ENCODE assay signal across 9 cellular contexts in the genomic region with DNA sequence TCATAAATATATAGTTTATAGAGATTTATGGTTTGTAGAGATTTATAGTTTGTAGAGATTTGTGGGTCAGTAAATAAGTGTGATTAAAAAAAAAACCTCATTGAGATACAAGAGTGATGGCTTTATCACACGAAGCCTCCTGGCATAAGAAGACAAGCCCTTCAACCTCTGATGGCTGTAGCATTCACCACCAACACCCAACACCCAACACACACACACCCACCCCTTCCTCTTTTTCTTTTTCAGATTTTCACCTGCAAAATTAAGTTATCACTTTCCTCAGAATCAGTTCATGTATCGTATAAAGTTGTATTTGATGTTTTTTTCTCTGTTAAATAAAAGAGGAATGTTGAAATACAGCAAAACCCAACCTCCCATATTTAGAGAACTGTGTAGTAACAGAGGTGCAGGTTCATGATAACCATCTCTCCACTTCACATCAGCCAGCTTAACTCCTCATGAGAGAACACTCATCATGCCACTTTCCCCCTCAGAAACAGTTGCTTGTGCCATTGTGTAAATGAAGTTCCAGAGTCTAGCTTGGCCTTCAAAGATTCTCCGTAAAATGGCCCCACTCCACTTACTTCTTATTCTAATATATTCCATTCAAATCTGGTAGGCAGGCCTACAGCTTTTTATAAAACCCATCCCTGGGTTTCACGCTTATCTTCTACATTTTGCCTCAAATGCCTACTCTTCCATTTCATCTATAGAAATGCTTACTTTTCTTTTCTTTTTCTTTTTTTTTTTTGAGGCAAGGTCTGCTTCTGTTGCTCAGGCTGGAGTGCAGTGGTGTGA.
DNase-seq lines count a peak whose midpoint lies in the region; ATAC-seq lines count a peak whose summit lies in the region.
"Had no signal": no experiment of that assay in that cellular context is flagged by ENCODE, and none has a peak within 500 bp of the region (broad histone marks: within the 10 kb centered on the region; RNA-seq: fewer than 3 reads in every experiment).

No MANE protein-coding gene starts in this region.

- H3K4me1 Mint-ChIP-seq in CD4-positive, CD25-positive, alpha-beta regulatory T cell, result peaks cover 27 to 65% (median 51%) of the 10 kb centered on the region in 4 donors

- ATAC-seq in CD4-positive, CD25-positive, alpha-beta regulatory T cell (ENCODE audit: low read depth in 2 of 2), result no peak
- ATAC-seq in activated naive CD4-positive, alpha-beta T cell treated with anti-CD3 and anti-CD28 coated beads, Interleukin-2, amount 50 U/mL, for 72 hours, result no peak
- ATAC-seq in HG03159 (IDR thresholded peaks at IDR 0.05; ENCODE audit: unreplicated experiment), result no peak

- H3K36me3 Mint-ChIP-seq in CD4-positive, CD25-positive, alpha-beta regulatory T cell, result peaks cover 34% of the 10 kb centered on the region
- peaks cover 31 to 36% of the 10 kb centered on the region in 2 donors for H3K36me3 Mint-ChIP-seq in activated naive CD4-positive, alpha-beta T cell treated with anti-CD3 and anti-CD28 coated beads, Interleukin-2, amount 50 U/mL, for 72 hours

- peak overlapping the region in 1 of 2 donors; percentile 12 for H3K9ac ChIP-seq in mucosa of rectum (ENCODE audit: low read depth in 1 of 2, low read length in 2 of 2)

- no peaks in the 10 kb centered on the region for H3K27me3 ChIP-seq in CD4-positive, CD25-positive, alpha-beta regulatory T cell (ENCODE audit: control insufficient read depth, insufficient read depth, low read length)
- H3K27me3 ChIP-seq in mucosa of rectum (ENCODE audit: control insufficient read depth in 2 of 2, insufficient read depth in 2 of 2, low read length in 2 of 2), result no peaks in the 10 kb centered on the region

- peak overlapping the region; percentile 86 to 97 (median 90) for H3K27ac Mint-ChIP-seq in CD4-positive, CD25-positive, alpha-beta regulatory T cell
- peak overlapping the region; percentile 84 to 97 for H3K27ac Mint-ChIP-seq in activated naive CD4-positive, alpha-beta T cell treated with anti-CD3 and anti-CD28 coated beads, Interleukin-2, amount 50 U/mL, for 72 hours

- H3K36me3 ChIP-seq in CD4-positive, CD25-positive, alpha-beta regulatory T cell (ENCODE audit: control insufficient read depth, insufficient read depth, low read length), result peaks cover 3% of the 10 kb centered on the region
- peaks cover 0 to 3% of the 10 kb centered on the region in 2 donors for H3K36me3 ChIP-seq in mucosa of rectum (ENCODE audit: control insufficient read depth in 2 of 2, insufficient read depth in 2 of 2, low read length in 2 of 2)

- H3K27ac ChIP-seq in CD4-positive, CD25-positive, alpha-beta regulatory T cell (ENCODE audit: insufficient read depth, low read length, poor library complexity, severe bottlenecking), result peak overlapping the region; percentile 87
- no peak overlapping the region for H3K27ac ChIP-seq in mucosa of rectum (ENCODE audit: low read depth in 2 of 2, low read length in 2 of 2)

- no peaks in the 10 kb centered on the region for H3K9me3 ChIP-seq in CD4-positive, CD25-positive, alpha-beta regulatory T cell (ENCODE audit: control insufficient read depth in 2 of 2, low read length in 2 of 2)
- H3K9me3 ChIP-seq in mucosa of rectum (ENCODE audit: control insufficient read depth in 2 of 2, low read length in 2 of 2), result no peaks in the 10 kb centered on the region

- H3K9me3 Mint-ChIP-seq in CD4-positive, CD25-positive, alpha-beta regulatory T cell, result no peaks in the 10 kb centered on the region
- H3K9me3 Mint-ChIP-seq in activated naive CD4-positive, alpha-beta T cell treated with anti-CD3 and anti-CD28 coated beads, Interleukin-2, amount 50 U/mL, for 72 hours, result no peaks in the 10 kb centered on the region

- peaks cover 65% of the 10 kb centered on the region for H3K4me1 ChIP-seq in CD4-positive, CD25-positive, alpha-beta regulatory T cell (ENCODE audit: control insufficient read depth, insufficient read depth, low read length, poor library complexity, severe bottlenecking)
- H3K4me1 ChIP-seq in mucosa of rectum (ENCODE audit: control insufficient read depth in 2 of 2, insufficient read depth in 2 of 2, low read length in 2 of 2), result peaks cover 20 to 26% of the 10 kb centered on the region in 2 donors

- H3K27me3 Mint-ChIP-seq in CD4-positive, CD25-positive, alpha-beta regulatory T cell, result no peaks in the 10 kb centered on the region

- peak in 1 of 3 donors; percentile 38 for DNase-seq in CD4-positive, CD25-positive, alpha-beta regulatory T cell
- no peak for DNase-seq in Jurkat, Clone E6-1 (ENCODE audit: low read depth, low spot score)
- DNase-seq in activated naive CD4-positive, alpha-beta T cell treated with anti-CD3 and anti-CD28 coated beads, Interleukin-2, amount 50 U/mL, for 72 hours (ENCODE audit: low spot score in 2 of 2), result no peak
- DNase-seq in NCI-H187 treated with DMSO at 0.1 percent for 48 hours (lab: John Stamatoyannopoulos, UW) (no peak), SW 1271 (lab: John Stamatoyannopoulos, UW) (no peak), NCI-H82 treated with DMSO at 0.1 percent for 48 hours (lab: John Stamatoyannopoulos, UW; ENCODE audit: unreplicated experiment) (no peak)
- DNase-seq: caudate nucleus had no signal

- H3K4me3 Mint-ChIP-seq in CD4-positive, CD25-positive, alpha-beta regulatory T cell, result peak overlapping the region; percentile 76 to 99 (median 90)

- peak overlapping the region; percentile 61 for H3K4me3 ChIP-seq in CD4-positive, CD25-positive, alpha-beta regulatory T cell (ENCODE audit: low read depth, low read length)
- peak overlapping the region; percentile 38 for H3K4me3 ChIP-seq in Jurkat, Clone E6-1 (ENCODE audit: low read length)
- peak overlapping the region; percentile 26 to 31 for H3K4me3 ChIP-seq in mucosa of rectum (ENCODE audit: low read length in 2 of 2)
